1 cellular context compared by ENCODE assay signal in the genomic region with DNA sequence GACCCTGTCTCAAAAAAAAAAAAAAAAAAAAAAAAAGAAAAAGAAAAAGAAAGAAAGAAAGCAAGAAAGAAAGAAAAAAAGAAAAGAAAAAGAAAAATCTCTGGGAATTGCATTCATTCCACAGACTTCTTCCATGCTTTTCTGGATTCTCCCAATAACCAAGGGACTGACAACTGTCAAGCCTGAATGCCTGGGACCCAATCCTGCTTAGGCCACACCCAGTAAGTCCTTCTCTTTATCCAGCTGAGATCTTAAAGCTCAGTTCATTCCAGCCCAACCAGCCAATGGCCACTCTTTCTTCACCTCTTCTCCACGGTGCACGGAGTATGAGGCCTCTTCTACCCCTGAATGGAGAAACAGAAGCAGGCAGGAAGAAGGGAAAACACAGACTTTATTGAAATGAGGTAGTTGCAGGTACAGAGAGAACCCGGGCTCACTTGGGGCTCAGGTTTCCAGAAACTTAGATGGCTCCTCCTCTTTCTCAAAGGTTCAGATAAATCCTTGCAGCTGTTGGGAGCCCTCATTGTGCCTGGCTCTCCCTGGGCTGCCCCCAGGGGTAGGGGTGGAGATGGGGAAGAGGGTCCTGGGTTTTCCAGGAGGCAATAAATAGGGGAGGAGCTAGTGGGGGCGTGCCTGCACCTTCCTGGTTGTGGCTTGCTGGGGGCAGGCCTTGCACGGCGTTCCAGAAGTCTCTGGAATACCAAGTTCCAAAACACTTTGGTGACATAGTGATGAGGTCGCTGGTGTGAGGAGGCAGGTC.
TF ChIP-seq lines count a peak whose summit lies in the region.

No MANE protein-coding gene starts in this region.

TF ChIP-seq in K562, 482 proteins besides CTCF, POLR2A, EP300 and RAD21 (continued from another document):
- TF ChIP-seq, protein P1, sequence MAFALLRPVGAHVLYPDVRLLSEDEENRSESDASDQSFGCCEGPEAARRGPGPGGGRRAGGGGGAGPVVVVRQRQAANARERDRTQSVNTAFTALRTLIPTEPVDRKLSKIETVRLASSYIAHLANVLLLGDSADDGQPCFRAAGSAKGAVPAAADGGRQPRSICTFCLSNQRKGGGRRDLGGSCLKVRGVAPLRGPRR (CRISPR knock-in tag; IDR thresholded peaks at IDR 0.05) = no peak
- TF ChIP-seq ADNP (tag; IDR thresholded peaks at IDR 0.05) (0 out of 2 replicates have a peak, but pooled peaks have one; percentile 26), ZNF384 (IDR thresholded peaks at IDR 0.05; ENCODE audit: low read depth, low read length) (peak; percentile 52), MYNN (IDR thresholded peaks at IDR 0.05) (no peak), MYNN (CRISPR knock-in tag; IDR thresholded peaks at IDR 0.05) (no peak), MAFG (tag; conservative IDR thresholded peaks at IDR 0.05) (no peak), RCOR1 (IDR thresholded peaks at IDR 0.05; ENCODE audit: borderline replicate concordance in 1 of 2, low read depth in 2 of 2, low read length in 2 of 2) (peak in 1 of 2 experiments; percentile 36; a peak in 1 of 4 replicates), CBX5 (IDR thresholded peaks at IDR 0.05; ENCODE audit: borderline replicate concordance, low read depth) (no peak), CEBPB (tag; IDR thresholded peaks at IDR 0.05) (no peak), NR2F6 (CRISPR knock-in tag; IDR thresholded peaks at IDR 0.05) (no peak), ZNF316 (IDR thresholded peaks at IDR 0.05) (no peak), NCOA1 (IDR thresholded peaks at IDR 0.05; ENCODE audit: low read depth) (no peak), RBM14 (IDR thresholded peaks at IDR 0.05; ENCODE audit: borderline replicate concordance, insufficient read depth, low read depth, low read length) (no peak), BCOR (IDR thresholded peaks at IDR 0.05) (peak; percentile 98), ZFX (CRISPR knock-in tag; IDR thresholded peaks at IDR 0.05) (peak; percentile 16; the same call in 1 of the 2 replicates), TAF9B (IDR thresholded peaks at IDR 0.05; ENCODE audit: partially characterized antibody) (no peak), RBM17 (IDR thresholded peaks at IDR 0.05; ENCODE audit: borderline replicate concordance, low read depth, low read length) (no peak), RBM25 (IDR thresholded peaks at IDR 0.05; ENCODE audit: low read depth, low read length, severe bottlenecking) (peak; percentile 88), HDGF (IDR thresholded peaks at IDR 0.05) (peak; percentile 87; the same call in 1 of the 2 replicates), HNRNPLL (IDR thresholded peaks at IDR 0.05; ENCODE audit: low read depth, low read length, poor library complexity, severe bottlenecking) (no peak), PTRF (tag; IDR thresholded peaks at IDR 0.05) (no peak), GATA2 (CRISPR knock-in tag; IDR thresholded peaks at IDR 0.05) (peak; percentile 21; the same call in 1 of the 2 replicates), HDAC1 (IDR thresholded peaks at IDR 0.05) (0 out of 4 replicates have a peak, but pooled peaks of 1 of the 2 experiments have one; percentile 16), CHCHD3 (CRISPR knock-in tag; IDR thresholded peaks at IDR 0.05) (no peak), RB1 (IDR thresholded peaks at IDR 0.05; ENCODE audit: low read depth) (no peak), HDAC2 (IDR thresholded peaks at IDR 0.05) (peak; percentile 78; the same call in 1 of the 2 replicates), ILF3 (IDR thresholded peaks at IDR 0.05; ENCODE audit: borderline replicate concordance) (no peak), HNRNPH1 (optimal IDR thresholded peaks at IDR 0.05; ENCODE audit: low read depth, low read length) (no peak), PHF20 (IDR thresholded peaks at IDR 0.05; ENCODE audit: partially characterized antibody) (peak; percentile 53), KDM1A (IDR thresholded peaks at IDR 0.05) (peak; percentile 64 to 86), ARID2 (IDR thresholded peaks at IDR 0.05) (no peak), NFRKB (IDR thresholded peaks at IDR 0.05; ENCODE audit: low read depth) (0 out of 2 replicates have a peak, but pooled peaks have one; percentile 22), XRCC5 (IDR thresholded peaks at IDR 0.05; ENCODE audit: low read depth, low read length) (no peak)
- TF ChIP-seq, protein P2, sequence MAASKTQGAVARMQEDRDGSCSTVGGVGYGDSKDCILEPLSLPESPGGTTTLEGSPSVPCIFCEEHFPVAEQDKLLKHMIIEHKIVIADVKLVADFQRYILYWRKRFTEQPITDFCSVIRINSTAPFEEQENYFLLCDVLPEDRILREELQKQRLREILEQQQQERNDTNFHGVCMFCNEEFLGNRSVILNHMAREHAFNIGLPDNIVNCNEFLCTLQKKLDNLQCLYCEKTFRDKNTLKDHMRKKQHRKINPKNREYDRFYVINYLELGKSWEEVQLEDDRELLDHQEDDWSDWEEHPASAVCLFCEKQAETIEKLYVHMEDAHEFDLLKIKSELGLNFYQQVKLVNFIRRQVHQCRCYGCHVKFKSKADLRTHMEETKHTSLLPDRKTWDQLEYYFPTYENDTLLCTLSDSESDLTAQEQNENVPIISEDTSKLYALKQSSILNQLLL (CRISPR knock-in tag; IDR thresholded peaks at IDR 0.05; ENCODE audit: borderline replicate concordance) = no peak
- TF ChIP-seq, protein P3, sequence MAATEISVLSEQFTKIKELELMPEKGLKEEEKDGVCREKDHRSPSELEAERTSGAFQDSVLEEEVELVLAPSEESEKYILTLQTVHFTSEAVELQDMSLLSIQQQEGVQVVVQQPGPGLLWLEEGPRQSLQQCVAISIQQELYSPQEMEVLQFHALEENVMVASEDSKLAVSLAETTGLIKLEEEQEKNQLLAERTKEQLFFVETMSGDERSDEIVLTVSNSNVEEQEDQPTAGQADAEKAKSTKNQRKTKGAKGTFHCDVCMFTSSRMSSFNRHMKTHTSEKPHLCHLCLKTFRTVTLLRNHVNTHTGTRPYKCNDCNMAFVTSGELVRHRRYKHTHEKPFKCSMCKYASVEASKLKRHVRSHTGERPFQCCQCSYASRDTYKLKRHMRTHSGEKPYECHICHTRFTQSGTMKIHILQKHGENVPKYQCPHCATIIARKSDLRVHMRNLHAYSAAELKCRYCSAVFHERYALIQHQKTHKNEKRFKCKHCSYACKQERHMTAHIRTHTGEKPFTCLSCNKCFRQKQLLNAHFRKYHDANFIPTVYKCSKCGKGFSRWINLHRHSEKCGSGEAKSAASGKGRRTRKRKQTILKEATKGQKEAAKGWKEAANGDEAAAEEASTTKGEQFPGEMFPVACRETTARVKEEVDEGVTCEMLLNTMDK (IDR thresholded peaks at IDR 0.05; ENCODE audit: borderline replicate concordance, insufficient read depth, low read depth, low read length, poor library complexity, severe bottlenecking) = no peak
- TF ChIP-seq, protein P4, sequence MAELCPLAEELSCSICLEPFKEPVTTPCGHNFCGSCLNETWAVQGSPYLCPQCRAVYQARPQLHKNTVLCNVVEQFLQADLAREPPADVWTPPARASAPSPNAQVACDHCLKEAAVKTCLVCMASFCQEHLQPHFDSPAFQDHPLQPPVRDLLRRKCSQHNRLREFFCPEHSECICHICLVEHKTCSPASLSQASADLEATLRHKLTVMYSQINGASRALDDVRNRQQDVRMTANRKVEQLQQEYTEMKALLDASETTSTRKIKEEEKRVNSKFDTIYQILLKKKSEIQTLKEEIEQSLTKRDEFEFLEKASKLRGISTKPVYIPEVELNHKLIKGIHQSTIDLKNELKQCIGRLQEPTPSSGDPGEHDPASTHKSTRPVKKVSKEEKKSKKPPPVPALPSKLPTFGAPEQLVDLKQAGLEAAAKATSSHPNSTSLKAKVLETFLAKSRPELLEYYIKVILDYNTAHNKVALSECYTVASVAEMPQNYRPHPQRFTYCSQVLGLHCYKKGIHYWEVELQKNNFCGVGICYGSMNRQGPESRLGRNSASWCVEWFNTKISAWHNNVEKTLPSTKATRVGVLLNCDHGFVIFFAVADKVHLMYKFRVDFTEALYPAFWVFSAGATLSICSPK (IDR thresholded peaks at IDR 0.05; ENCODE audit: borderline replicate concordance) = no peak
- TF ChIP-seq, protein P5, sequence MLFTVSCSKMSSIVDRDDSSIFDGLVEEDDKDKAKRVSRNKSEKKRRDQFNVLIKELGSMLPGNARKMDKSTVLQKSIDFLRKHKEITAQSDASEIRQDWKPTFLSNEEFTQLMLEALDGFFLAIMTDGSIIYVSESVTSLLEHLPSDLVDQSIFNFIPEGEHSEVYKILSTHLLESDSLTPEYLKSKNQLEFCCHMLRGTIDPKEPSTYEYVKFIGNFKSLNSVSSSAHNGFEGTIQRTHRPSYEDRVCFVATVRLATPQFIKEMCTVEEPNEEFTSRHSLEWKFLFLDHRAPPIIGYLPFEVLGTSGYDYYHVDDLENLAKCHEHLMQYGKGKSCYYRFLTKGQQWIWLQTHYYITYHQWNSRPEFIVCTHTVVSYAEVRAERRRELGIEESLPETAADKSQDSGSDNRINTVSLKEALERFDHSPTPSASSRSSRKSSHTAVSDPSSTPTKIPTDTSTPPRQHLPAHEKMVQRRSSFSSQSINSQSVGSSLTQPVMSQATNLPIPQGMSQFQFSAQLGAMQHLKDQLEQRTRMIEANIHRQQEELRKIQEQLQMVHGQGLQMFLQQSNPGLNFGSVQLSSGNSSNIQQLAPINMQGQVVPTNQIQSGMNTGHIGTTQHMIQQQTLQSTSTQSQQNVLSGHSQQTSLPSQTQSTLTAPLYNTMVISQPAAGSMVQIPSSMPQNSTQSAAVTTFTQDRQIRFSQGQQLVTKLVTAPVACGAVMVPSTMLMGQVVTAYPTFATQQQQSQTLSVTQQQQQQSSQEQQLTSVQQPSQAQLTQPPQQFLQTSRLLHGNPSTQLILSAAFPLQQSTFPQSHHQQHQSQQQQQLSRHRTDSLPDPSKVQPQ (CRISPR knock-in tag; IDR thresholded peaks at IDR 0.05; ENCODE audit: borderline replicate concordance) = no peak
- TF ChIP-seq, protein P6, sequence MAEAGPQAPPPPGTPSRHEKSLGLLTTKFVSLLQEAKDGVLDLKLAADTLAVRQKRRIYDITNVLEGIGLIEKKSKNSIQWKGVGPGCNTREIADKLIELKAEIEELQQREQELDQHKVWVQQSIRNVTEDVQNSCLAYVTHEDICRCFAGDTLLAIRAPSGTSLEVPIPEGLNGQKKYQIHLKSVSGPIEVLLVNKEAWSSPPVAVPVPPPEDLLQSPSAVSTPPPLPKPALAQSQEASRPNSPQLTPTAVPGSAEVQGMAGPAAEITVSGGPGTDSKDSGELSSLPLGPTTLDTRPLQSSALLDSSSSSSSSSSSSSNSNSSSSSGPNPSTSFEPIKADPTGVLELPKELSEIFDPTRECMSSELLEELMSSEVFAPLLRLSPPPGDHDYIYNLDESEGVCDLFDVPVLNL (CRISPR knock-in tag; IDR thresholded peaks at IDR 0.05; ENCODE audit: low read depth) = no peak
TF ChIP-seq in K562: peak in this region for 15.
